Comparison of ENCODE assay signal across 23 cellular contexts in genomic region chr10:44818721-44819127, GRCh38.
DNase-seq lines count a peak whose midpoint lies in the region; ATAC-seq, FAIRE-seq and TF ChIP-seq lines count a peak whose summit lies in the region.
"Had no signal": no experiment of that assay in that cellular context is flagged by ENCODE, and none has a peak within 500 bp of the region (broad histone marks: within the 10 kb centered on the region; RNA-seq: fewer than 3 reads in every experiment).

No MANE protein-coding gene starts in this region.

- 61% methylated on average over 5 of the region's 5 CpGs for WGBS in right cardiac atrium

- peaks cover 1% of the 10 kb centered on the region for H3K9me3 Mint-ChIP-seq in astrocyte (ENCODE audit: unreplicated experiment)
- no peaks in the 10 kb centered on the region for H3K9me3 Mint-ChIP-seq in neural progenitor cell
- H3K9me3 Mint-ChIP-seq in activated T-cell treated with anti-CD3 and anti-CD28 coated beads, Interleukin-2, amount 50 U/mL, for 4 hours = no peaks in the 10 kb centered on the region
- no peaks in the 10 kb centered on the region for H3K9me3 Mint-ChIP-seq in activated naive CD4-positive, alpha-beta T cell treated with anti-CD3 and anti-CD28 coated beads, Interleukin-2, amount 10 ng/mL, durations not matched to agents 7 days and 5 days
- H3K9me3 Mint-ChIP-seq: activated CD8-positive, alpha-beta T cell treated with anti-CD3 and anti-CD28 coated beads for 36 hours; activated naive CD8-positive, alpha-beta T cell treated with anti-CD3 and anti-CD28 coated beads, Interleukin-2, amount 10 ng/mL, durations not matched to agents 7 days and 5 days had no signal

- no peak overlapping the region for H3K27ac ChIP-seq in astrocyte (ENCODE audit: low read depth, low read length)
- H3K27ac ChIP-seq in right cardiac atrium (ENCODE audit: low read length) = no peak overlapping the region
- no peak overlapping the region for H3K27ac ChIP-seq in neural progenitor cell
- no peak overlapping the region for H3K27ac ChIP-seq in PC-9
- H3K27ac ChIP-seq: ascending aorta, transverse colon had no signal

- intact Hi-C loops in right cardiac atrium (cut with DNase I) = no loop called here
- intact Hi-C loops in PC-9 (cut with micrococcal nuclease; ENCODE audit: unreplicated experiment) = no loop called here

- H3K9ac ChIP-seq in astrocyte (ENCODE audit: low read length) (no peak overlapping the region), neural progenitor cell (no peak overlapping the region)
- H3K9ac ChIP-seq: SK-N-SH had no signal

- H3K36me3 ChIP-seq in astrocyte (ENCODE audit: insufficient read depth, low read length) (no peaks in the 10 kb centered on the region), neural progenitor cell (no peaks in the 10 kb centered on the region), PC-9 (ENCODE audit: low read depth) (no peaks in the 10 kb centered on the region)
- H3K36me3 ChIP-seq: ascending aorta, transverse colon had no signal

- BruUV-seq in PC-9 (replicated peaks; lab: Mats Ljungman, UMichigan) = no TSS peak

- peak; percentile 74 for DNase-seq in ELF-1 (ENCODE audit: low read depth, low spot score)
- DNase-seq in astrocyte (ENCODE audit: low read depth) = peak; percentile 46
- DNase-seq in right cardiac atrium = peak in 2 of 3 donors; percentile 53 to 59
- DNase-seq in neural progenitor cell (ENCODE audit: low spot score) = peak; percentile 18
- no peak for DNase-seq in G401 (ENCODE audit: low spot score)
- DNase-seq in activated T-cell treated with anti-CD3 and anti-CD28 coated beads, Interleukin-2, amount 50 U/mL, for 4 hours = no peak
- DNase-seq in PC-9 = no peak
- no peak for DNase-seq in activated naive CD4-positive, alpha-beta T cell treated with anti-CD3 and anti-CD28 coated beads, Interleukin-2, amount 10 ng/mL, durations not matched to agents 7 days and 5 days
- DNase-seq: activated CD8-positive, alpha-beta T cell treated with anti-CD3 and anti-CD28 coated beads for 36 hours; activated effector memory CD4-positive, alpha-beta T cell treated with Interleukin-2 at 50 U/mL for 16 hours; activated naive CD8-positive, alpha-beta T cell treated with anti-CD3 and anti-CD28 coated beads, Interleukin-2, amount 10 ng/mL, durations not matched to agents 7 days and 5 days; cerebellar nuclear complex; NCI-H1105 treated with DMSO at 0.1 percent for 48 hours; NCI-H2029; NCI-H226; NCI-H774; SK-N-SH; small intestine; stimulated activated CD4-positive, alpha-beta T cell treated with anti-CD3 and anti-CD28 coated beads, Interleukin-2, amount 100 ng/mL, for 24 hours; T-helper 17 cell; transverse colon had no signal

- H3K79me2 ChIP-seq in astrocyte (ENCODE audit: insufficient read depth, low read length) (no peaks in the 10 kb centered on the region), neural progenitor cell (ENCODE audit: low read depth) (no peaks in the 10 kb centered on the region), PC-9 (ENCODE audit: low read depth) (no peaks in the 10 kb centered on the region)

- in situ Hi-C loops in G401 (cut with HindIII; ENCODE audit: low sequenced_read_pairs) = no loop called here

- CTCF ChIA-PET in PC-9 (lab: Charles Lee) = no interaction called here
- CTCF ChIA-PET in activated naive CD4-positive, alpha-beta T cell treated with anti-CD3 and anti-CD28 coated beads, Interleukin-2, amount 10 ng/mL, durations not matched to agents 7 days and 5 days (lab: Charles Lee) = no interaction called here

- H3K27me3 ChIP-seq in astrocyte (ENCODE audit: insufficient read depth, low read length) (no peaks in the 10 kb centered on the region), right cardiac atrium (ENCODE audit: control insufficient read depth, insufficient read depth) (no peaks in the 10 kb centered on the region), neural progenitor cell (no peaks in the 10 kb centered on the region), PC-9 (ENCODE audit: insufficient read depth, low read depth) (peaks cover 45% of the 10 kb centered on the region; the same call in 1 of the 2 replicates)
- H3K27me3 ChIP-seq: ascending aorta, transverse colon had no signal

- ATAC-seq in right cardiac atrium = peak in 1 of 2 donors; percentile 31
- no peak for ATAC-seq in activated T-cell treated with anti-CD3 and anti-CD28 coated beads, Interleukin-2, amount 50 U/mL, for 4 hours
- ATAC-seq: activated CD8-positive, alpha-beta T cell treated with anti-CD3 and anti-CD28 coated beads for 36 hours; T-helper 17 cell had no signal

- TF ChIP-seq CTCF in astrocyte (IDR thresholded peaks at IDR 0.05; ENCODE audit: insufficient read depth, low read depth, low read length) (no peak), neural progenitor cell (IDR thresholded peaks at IDR 0.05) (no peak), PC-9 (conservative IDR thresholded peaks at IDR 0.05) (no peak)

- no peak overlapping the region for H3K4me2 ChIP-seq in astrocyte (ENCODE audit: low read length)
- no peak overlapping the region for H3K4me2 ChIP-seq in neural progenitor cell
- no peak overlapping the region for H3K4me2 ChIP-seq in PC-9
- H3K4me2 ChIP-seq: SK-N-SH had no signal

- H3K27me3 Mint-ChIP-seq in astrocyte (ENCODE audit: low read depth, unreplicated experiment) (no peaks in the 10 kb centered on the region), neural progenitor cell (ENCODE audit: insufficient read depth, low read depth) (no peaks in the 10 kb centered on the region)
- peaks cover 6% of the 10 kb centered on the region for H3K27me3 Mint-ChIP-seq in activated T-cell treated with anti-CD3 and anti-CD28 coated beads, Interleukin-2, amount 50 U/mL, for 4 hours (ENCODE audit: low read depth)
- H3K27me3 Mint-ChIP-seq in activated naive CD4-positive, alpha-beta T cell treated with anti-CD3 and anti-CD28 coated beads, Interleukin-2, amount 10 ng/mL, durations not matched to agents 7 days and 5 days = peaks cover 6% of the 10 kb centered on the region

- H4K20me1 ChIP-seq in astrocyte (ENCODE audit: insufficient read depth, low read length) (no peaks in the 10 kb centered on the region), neural progenitor cell (ENCODE audit: low read depth) (no peaks in the 10 kb centered on the region), PC-9 (ENCODE audit: insufficient read depth) (no peaks in the 10 kb centered on the region)

- no peaks in the 10 kb centered on the region for H3K9me2 ChIP-seq in PC-9 (ENCODE audit: insufficient read depth)
- H3K9me2 ChIP-seq: SK-N-SH had no signal

- H3K4me3 Mint-ChIP-seq in astrocyte (ENCODE audit: unreplicated experiment) (no peak overlapping the region), neural progenitor cell (no peak overlapping the region)
- H3K4me3 Mint-ChIP-seq in activated T-cell treated with anti-CD3 and anti-CD28 coated beads, Interleukin-2, amount 50 U/mL, for 4 hours = no peak overlapping the region
- H3K4me3 Mint-ChIP-seq in activated naive CD4-positive, alpha-beta T cell treated with anti-CD3 and anti-CD28 coated beads, Interleukin-2, amount 10 ng/mL, durations not matched to agents 7 days and 5 days = no peak overlapping the region
- H3K4me3 Mint-ChIP-seq: activated CD8-positive, alpha-beta T cell treated with anti-CD3 and anti-CD28 coated beads for 36 hours; activated naive CD8-positive, alpha-beta T cell treated with anti-CD3 and anti-CD28 coated beads, Interleukin-2, amount 10 ng/mL, durations not matched to agents 7 days and 5 days; B cell; T-helper 17 cell had no signal

- H3K4me1 ChIP-seq in astrocyte (ENCODE audit: insufficient read depth, low read length) (peaks cover 4% of the 10 kb centered on the region), right cardiac atrium (ENCODE audit: control insufficient read depth, insufficient read depth, low read length) (peaks cover 5% of the 10 kb centered on the region), neural progenitor cell (peaks cover 5% of the 10 kb centered on the region), PC-9 (replicated peaks; ENCODE audit: insufficient read depth) (no peaks in the 10 kb centered on the region)
- H3K4me1 ChIP-seq: ascending aorta, transverse colon had no signal

- H3K4me3 ChIP-seq in astrocyte (ENCODE audit: insufficient read depth, low read depth, low read length) (no peak overlapping the region), right cardiac atrium (ENCODE audit: low read length) (no peak overlapping the region), neural progenitor cell (no peak overlapping the region), PC-9 (no peak overlapping the region)
- H3K4me3 ChIP-seq: ascending aorta, transverse colon had no signal

- no peak for FAIRE-seq in astrocyte (lab: Jason Lieb, UNC)
- FAIRE-seq: small intestine had no signal

- POLR2A ChIA-PET in PC-9 (lab: Charles Lee; ENCODE audit: unreplicated experiment) = no interaction called here

- peaks cover 5% of the 10 kb centered on the region for H3K4me1 Mint-ChIP-seq in astrocyte (ENCODE audit: low read depth, unreplicated experiment)
- H3K4me1 Mint-ChIP-seq in neural progenitor cell = peaks cover 7% of the 10 kb centered on the region
- H3K4me1 Mint-ChIP-seq in activated T-cell treated with anti-CD3 and anti-CD28 coated beads, Interleukin-2, amount 50 U/mL, for 4 hours (ENCODE audit: low read depth) = no peaks in the 10 kb centered on the region
- H3K4me1 Mint-ChIP-seq in activated naive CD4-positive, alpha-beta T cell treated with anti-CD3 and anti-CD28 coated beads, Interleukin-2, amount 10 ng/mL, durations not matched to agents 7 days and 5 days = no peaks in the 10 kb centered on the region
- H3K4me1 Mint-ChIP-seq: activated naive CD8-positive, alpha-beta T cell treated with anti-CD3 and anti-CD28 coated beads, Interleukin-2, amount 10 ng/mL, durations not matched to agents 7 days and 5 days; B cell; T-helper 17 cell had no signal

- H3F3A ChIP-seq in neural progenitor cell (ENCODE audit: low read depth) = no peaks in the 10 kb centered on the region
- no peaks in the 10 kb centered on the region for H3F3A ChIP-seq in PC-9 (ENCODE audit: insufficient read depth, low read depth)

- H2AFZ ChIP-seq in astrocyte (ENCODE audit: low read depth, low read length) (no peak overlapping the region), neural progenitor cell (replicated peaks) (no peak overlapping the region), PC-9 (no peak overlapping the region)

- H3K27ac Mint-ChIP-seq in astrocyte (ENCODE audit: unreplicated experiment) (no peak overlapping the region), neural progenitor cell (no peak overlapping the region)
- no peak overlapping the region for H3K27ac Mint-ChIP-seq in activated naive CD4-positive, alpha-beta T cell treated with anti-CD3 and anti-CD28 coated beads, Interleukin-2, amount 10 ng/mL, durations not matched to agents 7 days and 5 days
- H3K27ac Mint-ChIP-seq: activated CD8-positive, alpha-beta T cell treated with anti-CD3 and anti-CD28 coated beads for 36 hours; activated naive CD8-positive, alpha-beta T cell treated with anti-CD3 and anti-CD28 coated beads, Interleukin-2, amount 10 ng/mL, durations not matched to agents 7 days and 5 days; B cell; T-helper 17 cell had no signal

- H3K36me3 Mint-ChIP-seq in astrocyte (ENCODE audit: low read depth, unreplicated experiment) = no peaks in the 10 kb centered on the region
- no peaks in the 10 kb centered on the region for H3K36me3 Mint-ChIP-seq in neural progenitor cell
- H3K36me3 Mint-ChIP-seq in activated T-cell treated with anti-CD3 and anti-CD28 coated beads, Interleukin-2, amount 50 U/mL, for 4 hours (ENCODE audit: insufficient read depth) = no peaks in the 10 kb centered on the region
- H3K36me3 Mint-ChIP-seq in activated naive CD4-positive, alpha-beta T cell treated with anti-CD3 and anti-CD28 coated beads, Interleukin-2, amount 10 ng/mL, durations not matched to agents 7 days and 5 days = no peaks in the 10 kb centered on the region

- no peaks in the 10 kb centered on the region for H3K9me3 ChIP-seq in astrocyte (ENCODE audit: insufficient read depth, low read depth, low read length)
- H3K9me3 ChIP-seq in right cardiac atrium (ENCODE audit: control insufficient read depth, low read length) = no peaks in the 10 kb centered on the region
- H3K9me3 ChIP-seq in neural progenitor cell (ENCODE audit: low read depth) = no peaks in the 10 kb centered on the region
- H3K9me3 ChIP-seq in PC-9 (ENCODE audit: insufficient read depth, low read depth) = no peaks in the 10 kb centered on the region
- H3K9me3 ChIP-seq: ascending aorta, transverse colon had no signal

Comparison
In these comparisons a context has a peak if more than half of its experiments do, and no peak if none do; other contexts are left out.
1. DNase-seq: peak in ELF-1 (single experiment), astrocyte (single experiment), right cardiac atrium (2 of 3) and neural progenitor cell (single experiment); none in G401 (single experiment), activated T-cell treated with anti-CD3 and anti-CD28 coated beads, Interleukin-2, amount 50 U/mL, for 4 hours (single experiment), PC-9 (0 of 2) and activated naive CD4-positive, alpha-beta T cell treated with anti-CD3 and anti-CD28 coated beads, Interleukin-2, amount 10 ng/mL, durations not matched to agents 7 days and 5 days (single experiment).